1 cellular context compared by ENCODE assay signal in the genomic region with DNA sequence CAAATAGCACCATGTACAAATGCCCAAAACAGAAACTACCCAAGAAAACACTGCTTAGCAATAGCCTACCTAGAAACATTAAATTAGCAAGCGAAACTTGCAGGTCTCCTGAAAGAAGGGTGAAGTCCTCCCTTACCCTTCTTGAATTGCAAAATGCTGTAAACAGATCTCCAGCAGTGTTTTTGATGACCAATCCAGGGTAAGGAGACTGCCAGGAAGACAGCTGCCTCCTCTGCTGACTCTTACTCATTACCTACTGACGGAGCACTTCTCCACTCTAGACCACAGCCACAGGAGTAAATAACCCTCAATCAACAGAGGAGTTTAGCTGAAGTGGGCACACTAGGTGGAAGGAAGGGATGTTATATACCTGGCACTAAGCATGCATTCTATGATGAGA.
A peak's percentile ranks its signal among the peaks of the same experiment; 100 is the strongest.
TF ChIP-seq lines count a peak whose summit lies in the region.

No MANE protein-coding gene starts in this region.

TF ChIP-seq in K562, 482 proteins besides CTCF, POLR2A, EP300 and RAD21 (continued from another document):
- TF ChIP-seq GATAD2B (IDR thresholded peaks at IDR 0.05; ENCODE audit: borderline replicate concordance) (no peak), NFATC3 (IDR thresholded peaks at IDR 0.05) (no peak), PHB (CRISPR knock-in tag; IDR thresholded peaks at IDR 0.05) (no peak), CEBPB (tag; IDR thresholded peaks at IDR 0.05) (0 out of 2 replicates have a peak, but pooled peaks have one; percentile 9), PCBP1 (IDR thresholded peaks at IDR 0.05; ENCODE audit: low read depth, low read length, poor library complexity, severe bottlenecking) (no peak), MXI1 (IDR thresholded peaks at IDR 0.05; ENCODE audit: low read depth, low read length) (no peak), POLR2G (IDR thresholded peaks at IDR 0.05; ENCODE audit: low read depth, low read length) (no peak), IRF2 (CRISPR knock-in tag; IDR thresholded peaks at IDR 0.05) (no peak), RB1 (IDR thresholded peaks at IDR 0.05; ENCODE audit: low read depth) (no peak), FOSL1 (tag; conservative IDR thresholded peaks at IDR 0.05) (peak; percentile 50; the same call in 1 of the 2 replicates)
- TF ChIP-seq, protein P1, sequence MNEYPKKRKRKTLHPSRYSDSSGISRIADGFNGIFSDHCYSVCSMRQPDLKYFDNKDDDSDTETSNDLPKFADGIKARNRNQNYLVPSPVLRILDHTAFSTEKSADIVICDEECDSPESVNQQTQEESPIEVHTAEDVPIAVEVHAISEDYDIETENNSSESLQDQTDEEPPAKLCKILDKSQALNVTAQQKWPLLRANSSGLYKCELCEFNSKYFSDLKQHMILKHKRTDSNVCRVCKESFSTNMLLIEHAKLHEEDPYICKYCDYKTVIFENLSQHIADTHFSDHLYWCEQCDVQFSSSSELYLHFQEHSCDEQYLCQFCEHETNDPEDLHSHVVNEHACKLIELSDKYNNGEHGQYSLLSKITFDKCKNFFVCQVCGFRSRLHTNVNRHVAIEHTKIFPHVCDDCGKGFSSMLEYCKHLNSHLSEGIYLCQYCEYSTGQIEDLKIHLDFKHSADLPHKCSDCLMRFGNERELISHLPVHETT (CRISPR knock-in tag; conservative IDR thresholded peaks at IDR 0.05 in 1 of 2, IDR thresholded peaks at IDR 0.05 in 1 of 2) = no peak
- TF ChIP-seq, protein P2, sequence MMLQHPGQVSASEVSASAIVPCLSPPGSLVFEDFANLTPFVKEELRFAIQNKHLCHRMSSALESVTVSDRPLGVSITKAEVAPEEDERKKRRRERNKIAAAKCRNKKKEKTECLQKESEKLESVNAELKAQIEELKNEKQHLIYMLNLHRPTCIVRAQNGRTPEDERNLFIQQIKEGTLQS (IDR thresholded peaks at IDR 0.05) = peak; percentile 46
- TF ChIP-seq, protein P2 (CRISPR knock-in tag; conservative IDR thresholded peaks at IDR 0.05) = no peak
